In the genomic region with DNA sequence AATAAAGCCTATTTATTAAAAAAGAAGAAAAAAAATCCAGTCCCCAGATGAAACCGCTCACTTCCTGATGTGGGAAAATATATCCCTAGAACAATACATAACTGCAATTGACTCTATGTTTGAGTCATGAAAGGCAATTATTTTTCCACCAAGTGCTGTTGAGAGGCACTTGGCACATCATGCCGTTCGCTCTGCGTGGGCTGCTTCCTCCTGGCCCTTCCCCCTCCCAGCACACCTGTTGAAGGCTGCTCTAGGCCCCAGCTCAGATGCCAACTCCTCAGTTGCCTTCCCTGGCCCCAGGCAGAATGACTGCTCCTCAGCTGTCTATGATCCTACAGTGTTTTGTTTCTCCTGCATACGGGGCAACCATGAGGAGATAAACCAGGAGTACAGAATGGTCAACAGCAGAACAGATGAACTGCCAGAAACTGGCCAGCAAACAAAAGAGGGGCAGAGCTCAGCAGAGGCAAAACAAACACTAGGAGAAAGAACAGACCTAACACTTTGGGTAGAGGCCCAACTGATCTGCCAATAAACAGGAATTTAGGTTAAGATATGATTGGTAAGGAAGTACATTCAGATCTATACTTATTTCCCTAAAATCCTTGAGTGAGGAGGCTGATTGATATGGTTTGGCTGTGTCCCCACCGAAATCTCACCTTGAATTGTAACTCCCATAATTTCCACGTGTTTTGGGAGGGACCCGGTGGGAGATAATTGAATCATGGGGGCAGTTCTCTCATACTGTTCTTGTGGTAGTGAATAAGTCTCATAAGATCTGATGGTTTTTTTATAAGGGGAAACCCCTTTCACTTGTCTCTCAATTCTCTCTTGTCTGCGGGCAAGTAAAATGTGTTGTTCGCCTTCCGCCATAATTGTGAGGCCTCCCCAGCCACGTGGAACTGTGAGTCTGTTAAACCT, we compare ENCODE assay signal across 8 cellular contexts. TPM values are rescaled to one million over a fixed set of nuclear protein-coding genes. Genes with fewer than 3 reads are reported as not detected.
DNase-seq lines count a peak whose midpoint lies in the region; ATAC-seq, FAIRE-seq and TF ChIP-seq lines count a peak whose summit lies in the region.

No MANE protein-coding gene starts in this region.

- peak; percentile 65 for DNase-seq in OCI-LY7 (ENCODE audit: low spot score)
- peak; percentile 87 for DNase-seq in activated naive CD4-positive, alpha-beta T cell treated with anti-CD3 and anti-CD28 coated beads, Interleukin-2, amount 50 U/mL, for 16 hours
- peak; percentile 11 for DNase-seq in HepG2 (ENCODE audit: low spot score)
- peak; percentile 73 for DNase-seq in stimulated activated CD8-positive, alpha-beta memory T cell treated with anti-CD3 and anti-CD28 coated beads, Interleukin-4, amount 100 ng/mL, for 48 hours
- DNase-seq in occipital lobe (lab: John Stamatoyannopoulos, UW): no peak
- DNase-seq in aorta: no peak

- TF ChIP-seq POLR2A in HepG2 (IDR thresholded peaks at IDR 0.05; ENCODE audit: insufficient read depth in 1 of 2, low read depth in 2 of 2, low read length in 2 of 2): no peak

- ATAC-seq in GM18909 (IDR thresholded peaks at IDR 0.05; ENCODE audit: poor library complexity, unreplicated experiment) (peak; percentile 77), HG03159 (IDR thresholded peaks at IDR 0.05; ENCODE audit: unreplicated experiment) (peak; percentile 65), HepG2 (peak; percentile 73), aorta (ENCODE audit: low FRiP score) (no peak)

- H3K4me2 ChIP-seq in OCI-LY7 (ENCODE audit: low read length): peak overlapping the region; percentile 59
- no peak overlapping the region for H3K4me2 ChIP-seq in HepG2 (ENCODE audit: low read depth, low read length)

- H3K36me3 ChIP-seq in OCI-LY7 (ENCODE audit: insufficient read depth, low read length) (peaks cover 100% of the 10 kb centered on the region), HepG2 (replicated peaks in 1 of 2; ENCODE audit: control insufficient read depth in 1 of 2, insufficient read depth in 2 of 2, low read length in 2 of 2) (peaks cover 16 to 64% of the 10 kb centered on the region in 2 experiments), aorta (ENCODE audit: control insufficient read depth in 1 of 2, insufficient read depth in 2 of 2, low read length in 1 of 2) (no peaks in the 10 kb centered on the region)

- peaks cover 15% of the 10 kb centered on the region; the same call in 1 of the 2 replicates for H4K20me1 ChIP-seq in OCI-LY7 (ENCODE audit: insufficient read depth, low read length)
- no peaks in the 10 kb centered on the region; the same call in 1 of the 2 replicates for H4K20me1 ChIP-seq in HepG2 (ENCODE audit: insufficient read depth, low read length)

- CTCF ChIA-PET in OCI-LY7 (lab: Charles Lee; ENCODE audit: unreplicated experiment): no interaction called here
- CTCF ChIA-PET in HepG2 (lab: Yijun Ruan, JAX; ENCODE audit: low intra/inter-chr PET ratio, low total read pairs): no interaction called here

- no peak overlapping the region for H3K9ac ChIP-seq in HepG2 (ENCODE audit: insufficient read depth, low read depth, low read length)

- H3K9me3 ChIP-seq in OCI-LY7 (ENCODE audit: low read length) (no peaks in the 10 kb centered on the region), HepG2 (ENCODE audit: low read length) (no peaks in the 10 kb centered on the region), aorta (ENCODE audit: control insufficient read depth, low read length) (no peaks in the 10 kb centered on the region)

- FAIRE-seq in HepG2 (lab: Jason Lieb, UNC): no peak

- intact Hi-C loops in OCI-LY7 (cut with micrococcal nuclease; ENCODE audit: unreplicated experiment): no loop called here
- intact Hi-C loops in HepG2 (cut with micrococcal nuclease; ENCODE audit: unreplicated experiment): no loop called here
- intact Hi-C loops in aorta (cut with DNase I): no loop called here

- H3K9me2 ChIP-seq in OCI-LY7 (ENCODE audit: insufficient read depth, low read length): no peaks in the 10 kb centered on the region

- no peak for TF ChIP-seq RAD21 in HepG2 (CRISPR knock-in tag; IDR thresholded peaks at IDR 0.05)

- H3K27ac ChIP-seq in OCI-LY7 (ENCODE audit: low read depth, low read length, poor library complexity, severe bottlenecking) (peak overlapping the region; percentile 55), HepG2 (ENCODE audit: extremely low read length, insufficient read depth, low read length) (no peak overlapping the region), aorta (ENCODE audit: low read depth in 1 of 2, low read length in 2 of 2) (no peak overlapping the region)

- H3K4me3 ChIP-seq in OCI-LY7 (ENCODE audit: low read depth, low read length, poor library complexity, severe bottlenecking) (no peak overlapping the region), HepG2 (replicated peaks in 1 of 3; ENCODE audit: insufficient read depth in 1 of 3, low read depth in 2 of 3, low read length in 3 of 3) (no peak overlapping the region), aorta (ENCODE audit: low read length in 2 of 2) (no peak overlapping the region)

- POLR2A ChIA-PET in OCI-LY7 (lab: Charles Lee) (no interaction called here), HepG2 (lab: Yijun Ruan, JAX) (no interaction called here)

- BruUV-seq in OCI-LY7 (replicated peaks; lab: Mats Ljungman, UMichigan) (no TSS peak), HepG2 (replicated peaks; lab: Mats Ljungman, UMichigan) (no TSS peak)

- TF ChIP-seq EP300 in HepG2 (IDR thresholded peaks at IDR 0.05; ENCODE audit: low read depth in 2 of 2, low read length in 2 of 2): no peak
- TF ChIP-seq EP300 in HepG2 (CRISPR knock-in tag; IDR thresholded peaks at IDR 0.05; ENCODE audit: borderline replicate concordance): no peak

- 93% methylated on average over 12 of the region's 12 CpGs for WGBS in HepG2 (ENCODE audit: low lambda C conversion rate)
- 58 to 61% methylated on average over 12 of the region's 12 CpGs for WGBS in aorta, 2 donors

- H3K4me1 ChIP-seq in OCI-LY7 (ENCODE audit: insufficient read depth, low read length, poor library complexity, severe bottlenecking): peaks cover 63% of the 10 kb centered on the region
- peaks cover 16% of the 10 kb centered on the region for H3K4me1 ChIP-seq in HepG2 (ENCODE audit: insufficient read depth, low read length)
- peaks cover 2 to 5% of the 10 kb centered on the region in 2 donors for H3K4me1 ChIP-seq in aorta (ENCODE audit: control insufficient read depth in 1 of 2, insufficient read depth in 2 of 2, low read length in 2 of 2)

- TF ChIP-seq CTCF in OCI-LY7 (conservative IDR thresholded peaks at IDR 0.05; ENCODE audit: low read length) (no peak), HepG2 (CRISPR knock-in tag; IDR thresholded peaks at IDR 0.05) (no peak)

- no peak overlapping the region for H2AFZ ChIP-seq in OCI-LY7 (ENCODE audit: low read length)
- no peak overlapping the region for H2AFZ ChIP-seq in HepG2 (ENCODE audit: low read length)

- peaks cover 50% of the 10 kb centered on the region; the same call in 1 of the 2 replicates for H3K79me2 ChIP-seq in OCI-LY7 (ENCODE audit: insufficient read depth, low read depth, low read length)
- H3K79me2 ChIP-seq in HepG2 (ENCODE audit: insufficient read depth, low read length): no peaks in the 10 kb centered on the region

- in situ Hi-C loops in HepG2 (cut with HindIII; ENCODE audit: extremely low pct_ligation_motif_present, low pct_unique_long_range_greater_than_20kb): no loop called here

- H3K27me3 ChIP-seq in HepG2 (ENCODE audit: control insufficient read depth in 1 of 2, insufficient read depth in 2 of 2, low read length in 2 of 2) (no peaks in the 10 kb centered on the region), aorta (ENCODE audit: control insufficient read depth in 1 of 2, insufficient read depth in 2 of 2, low read length in 1 of 2) (no peaks in the 10 kb centered on the region)

TF ChIP-seq in HepG2, 621 proteins besides CTCF, POLR2A, EP300 and RAD21:
- no peak for TF ChIP-seq AKAP8 (CRISPR knock-in tag; IDR thresholded peaks at IDR 0.05)

RNA-seq across cellular contexts. Expression of a gene that starts 58.7 kb away (rescaled TPM):
- 114 and 117 TPM in 2 replicates for total RNA-seq in OCI-LY7 (2014; rRNA removed; shearing (Covaris generic))
- total RNA-seq in OCI-LY7 (2022) (163 and 165 TPM in 2 replicates), HepG2 (2016; rRNA removed; fragmentation: Illumina TruSeq; extraction: Trizol) (47.0 and 49.8 TPM in 2 replicates), occipital lobe (310 TPM), aorta (10 to 100 TPM; 30.8 to 66.2 TPM)
- 38.0 and 39.4 TPM in 2 replicates for total RNA-seq in HepG2 (2016; cell fraction: cytosol; rRNA removed; fragmentation: Illumina TruSeq; extraction: Trizol; ENCODE audit: low read depth)
- 47.7 and 50.5 TPM in 2 replicates for total RNA-seq in HepG2 (2016; cell fraction: insoluble cytoplasmic fraction; rRNA removed; fragmentation: Illumina TruSeq; extraction: Trizol)
- total RNA-seq in HepG2 (2016; cell fraction: membrane; rRNA removed; fragmentation: Illumina TruSeq; extraction: Trizol): 32.7 and 33.7 TPM in 2 replicates
- total RNA-seq in HepG2 (2016; cell fraction: nucleus; rRNA removed; fragmentation: Illumina TruSeq; extraction: Trizol): 56.8 and 57.5 TPM in 2 replicates
- polyA plus RNA-seq in HepG2 (2011; rRNA removed) (42.0 and 50.6 TPM in 2 replicates), aorta (1 to 10 TPM; 4.2 to 4.5 TPM)
- polyA plus RNA-seq in HepG2 (2011; cell fraction: cytosol; rRNA removed): 23.8 and 38.5 TPM in 2 replicates
- polyA plus RNA-seq in HepG2 (2011; cell fraction: nucleus; rRNA removed): 23.7 and 30.2 TPM in 2 replicates
- 35.2 and 56.5 TPM in 2 replicates for polyA plus RNA-seq in HepG2 (2012)
- polyA plus RNA-seq in HepG2 (2016; cell fraction: cytosol; fragmentation: Illumina TruSeq; extraction: Trizol; ENCODE audit: low read depth): 4.1 and 5.4 TPM in 2 replicates
- polyA plus RNA-seq in HepG2 (2016; cell fraction: insoluble cytoplasmic fraction; fragmentation: Illumina TruSeq; extraction: Trizol; ENCODE audit: low read depth): 25.3 and 31.2 TPM in 2 replicates
- polyA plus RNA-seq in HepG2 (2016; cell fraction: membrane; fragmentation: Illumina TruSeq; extraction: Trizol; ENCODE audit: low read depth): 10.1 and 10.4 TPM in 2 replicates
- polyA plus RNA-seq in HepG2 (2016; cell fraction: nucleus; fragmentation: Illumina TruSeq; extraction: Trizol; ENCODE audit: insufficient read depth, low read depth): 39.9 and 42.9 TPM in 2 replicates
- 122 and 355 TPM in 2 replicates for polyA minus RNA-seq in HepG2 (2011; rRNA and poly(A)+ RNA removed; ENCODE audit: low replicate concordance)
- 81.0 and 98.9 TPM in 2 replicates for polyA minus RNA-seq in HepG2 (2011; cell fraction: cytosol; rRNA and poly(A)+ RNA removed)
- polyA minus RNA-seq in HepG2 (2011; cell fraction: nucleus; rRNA and poly(A)+ RNA removed): 132 and 143 TPM in 2 replicates

Comparison
In these comparisons a context has a peak if more than half of its experiments do, and no peak if none do; other contexts are left out.
1. DNase-seq: peak in OCI-LY7 (single experiment), activated naive CD4-positive, alpha-beta T cell treated with anti-CD3 and anti-CD28 coated beads, Interleukin-2, amount 50 U/mL, for 16 hours (single experiment), HepG2 (single experiment) and stimulated activated CD8-positive, alpha-beta memory T cell treated with anti-CD3 and anti-CD28 coated beads, Interleukin-4, amount 100 ng/mL, for 48 hours (single experiment); none in occipital lobe (single experiment) and aorta (0 of 2).